21 cellular contexts compared by ENCODE assay signal in genomic region chr9:74414325-74414724, GRCh38.
"Had no signal": no experiment of that assay in that cellular context is flagged by ENCODE, and none has a peak within 500 bp of the region (broad histone marks: within the 10 kb centered on the region; RNA-seq: fewer than 3 reads in every experiment).

No MANE protein-coding gene starts in this region.

- H3K9me3 Mint-ChIP-seq: nephron progenitor cell had no signal

- ATAC-seq: esophagus mucosa; heart left ventricle; lower lobe of right lung; right cardiac atrium; stimulated activated naive CD8-positive, alpha-beta T cell treated with anti-CD3 and anti-CD28 coated beads, Interleukin-15, Interleukin-2, amounts not matched to agents 100 U/mL and 50 U/mL, for 24 hours; upper lobe of right lung had no signal

- H3K4me3 Mint-ChIP-seq: nephron progenitor cell had no signal

- H3K36me3 ChIP-seq: heart left ventricle, left ventricle myocardium inferior, lower lobe of right lung, neutrophil, tibial nerve, upper lobe of right lung, vagina had no signal

- DNase-seq: cortex of kidney; dorsolateral prefrontal cortex; effector CD8-positive, alpha-beta T cell; heart left ventricle; hippocampal formation; kidney glomerular epithelial cell; left ventricle myocardium inferior; lower lobe of right lung; mesenchymal stem cell; midbrain; nephron progenitor cell; right cardiac atrium; small intestine; stimulated activated CD4-positive, alpha-beta T cell treated with anti-CD3 and anti-CD28 coated beads, Interleukin-12 subunit alpha, Interleukin-12 subunit beta, amount 100 ng/mL, for 4 hours; stimulated activated naive CD8-positive, alpha-beta T cell treated with anti-CD3 and anti-CD28 coated beads, Interleukin-15, Interleukin-2, amounts not matched to agents 100 U/mL and 50 U/mL, for 24 hours; upper lobe of right lung had no signal

- H3K4me1 Mint-ChIP-seq: nephron progenitor cell had no signal

- H3K27ac ChIP-seq: dorsolateral prefrontal cortex, heart left ventricle, left ventricle myocardium inferior, lower lobe of right lung, neutrophil, tibial nerve, upper lobe of right lung, vagina had no signal

- H3K4me3 ChIP-seq: dorsolateral prefrontal cortex, heart left ventricle, left ventricle myocardium inferior, lower lobe of right lung, tibial nerve, upper lobe of right lung, vagina had no signal

- H3K4me1 ChIP-seq: heart left ventricle, left ventricle myocardium inferior, lower lobe of right lung, tibial nerve, upper lobe of right lung, vagina had no signal

- H3K27ac Mint-ChIP-seq: nephron progenitor cell had no signal

- H3K9me3 ChIP-seq: heart left ventricle, left ventricle myocardium inferior, lower lobe of right lung, neutrophil, tibial nerve, upper lobe of right lung, vagina had no signal

- H3K27me3 ChIP-seq: dorsolateral prefrontal cortex, heart left ventricle, neutrophil, tibial nerve, upper lobe of right lung, vagina had no signal

- FAIRE-seq: frontal cortex, small intestine had no signal
